Comparison of ENCODE assay signal across 5 cellular contexts in genomic region chr19:44882641-44883402, GRCh38. TPM values are rescaled to one million over a fixed set of nuclear protein-coding genes. Genes with fewer than 3 reads are reported as not detected.
"Had no signal": no experiment of that assay in that cellular context is flagged by ENCODE, and none has a peak within 500 bp of the region (broad histone marks: within the 10 kb centered on the region; RNA-seq: fewer than 3 reads in every experiment).

No MANE protein-coding gene starts in this region.

RNA-seq across cellular contexts. Expression of gene NECTIN2, which starts 36.7 kb away (rescaled TPM):
- total RNA-seq: OCI-LY7 had no signal

RNA-seq across cellular contexts. Expression of gene APOC4, which starts 59.2 kb away (rescaled TPM):
- total RNA-seq: HT1080, LHCN-M2, MCF 10A, OCI-LY7, PC-3 had no signal
